Comparison of ENCODE assay signal across 1 cellular context in genomic region chr9:10613413-10613812, GRCh38.
TF ChIP-seq lines count a peak whose summit lies in the region.

No MANE protein-coding gene starts in this region.

TF ChIP-seq in GM23338, 12 proteins besides CTCF, POLR2A, EP300 and RAD21 (continued from another document):
- TF ChIP-seq, protein P1, sequence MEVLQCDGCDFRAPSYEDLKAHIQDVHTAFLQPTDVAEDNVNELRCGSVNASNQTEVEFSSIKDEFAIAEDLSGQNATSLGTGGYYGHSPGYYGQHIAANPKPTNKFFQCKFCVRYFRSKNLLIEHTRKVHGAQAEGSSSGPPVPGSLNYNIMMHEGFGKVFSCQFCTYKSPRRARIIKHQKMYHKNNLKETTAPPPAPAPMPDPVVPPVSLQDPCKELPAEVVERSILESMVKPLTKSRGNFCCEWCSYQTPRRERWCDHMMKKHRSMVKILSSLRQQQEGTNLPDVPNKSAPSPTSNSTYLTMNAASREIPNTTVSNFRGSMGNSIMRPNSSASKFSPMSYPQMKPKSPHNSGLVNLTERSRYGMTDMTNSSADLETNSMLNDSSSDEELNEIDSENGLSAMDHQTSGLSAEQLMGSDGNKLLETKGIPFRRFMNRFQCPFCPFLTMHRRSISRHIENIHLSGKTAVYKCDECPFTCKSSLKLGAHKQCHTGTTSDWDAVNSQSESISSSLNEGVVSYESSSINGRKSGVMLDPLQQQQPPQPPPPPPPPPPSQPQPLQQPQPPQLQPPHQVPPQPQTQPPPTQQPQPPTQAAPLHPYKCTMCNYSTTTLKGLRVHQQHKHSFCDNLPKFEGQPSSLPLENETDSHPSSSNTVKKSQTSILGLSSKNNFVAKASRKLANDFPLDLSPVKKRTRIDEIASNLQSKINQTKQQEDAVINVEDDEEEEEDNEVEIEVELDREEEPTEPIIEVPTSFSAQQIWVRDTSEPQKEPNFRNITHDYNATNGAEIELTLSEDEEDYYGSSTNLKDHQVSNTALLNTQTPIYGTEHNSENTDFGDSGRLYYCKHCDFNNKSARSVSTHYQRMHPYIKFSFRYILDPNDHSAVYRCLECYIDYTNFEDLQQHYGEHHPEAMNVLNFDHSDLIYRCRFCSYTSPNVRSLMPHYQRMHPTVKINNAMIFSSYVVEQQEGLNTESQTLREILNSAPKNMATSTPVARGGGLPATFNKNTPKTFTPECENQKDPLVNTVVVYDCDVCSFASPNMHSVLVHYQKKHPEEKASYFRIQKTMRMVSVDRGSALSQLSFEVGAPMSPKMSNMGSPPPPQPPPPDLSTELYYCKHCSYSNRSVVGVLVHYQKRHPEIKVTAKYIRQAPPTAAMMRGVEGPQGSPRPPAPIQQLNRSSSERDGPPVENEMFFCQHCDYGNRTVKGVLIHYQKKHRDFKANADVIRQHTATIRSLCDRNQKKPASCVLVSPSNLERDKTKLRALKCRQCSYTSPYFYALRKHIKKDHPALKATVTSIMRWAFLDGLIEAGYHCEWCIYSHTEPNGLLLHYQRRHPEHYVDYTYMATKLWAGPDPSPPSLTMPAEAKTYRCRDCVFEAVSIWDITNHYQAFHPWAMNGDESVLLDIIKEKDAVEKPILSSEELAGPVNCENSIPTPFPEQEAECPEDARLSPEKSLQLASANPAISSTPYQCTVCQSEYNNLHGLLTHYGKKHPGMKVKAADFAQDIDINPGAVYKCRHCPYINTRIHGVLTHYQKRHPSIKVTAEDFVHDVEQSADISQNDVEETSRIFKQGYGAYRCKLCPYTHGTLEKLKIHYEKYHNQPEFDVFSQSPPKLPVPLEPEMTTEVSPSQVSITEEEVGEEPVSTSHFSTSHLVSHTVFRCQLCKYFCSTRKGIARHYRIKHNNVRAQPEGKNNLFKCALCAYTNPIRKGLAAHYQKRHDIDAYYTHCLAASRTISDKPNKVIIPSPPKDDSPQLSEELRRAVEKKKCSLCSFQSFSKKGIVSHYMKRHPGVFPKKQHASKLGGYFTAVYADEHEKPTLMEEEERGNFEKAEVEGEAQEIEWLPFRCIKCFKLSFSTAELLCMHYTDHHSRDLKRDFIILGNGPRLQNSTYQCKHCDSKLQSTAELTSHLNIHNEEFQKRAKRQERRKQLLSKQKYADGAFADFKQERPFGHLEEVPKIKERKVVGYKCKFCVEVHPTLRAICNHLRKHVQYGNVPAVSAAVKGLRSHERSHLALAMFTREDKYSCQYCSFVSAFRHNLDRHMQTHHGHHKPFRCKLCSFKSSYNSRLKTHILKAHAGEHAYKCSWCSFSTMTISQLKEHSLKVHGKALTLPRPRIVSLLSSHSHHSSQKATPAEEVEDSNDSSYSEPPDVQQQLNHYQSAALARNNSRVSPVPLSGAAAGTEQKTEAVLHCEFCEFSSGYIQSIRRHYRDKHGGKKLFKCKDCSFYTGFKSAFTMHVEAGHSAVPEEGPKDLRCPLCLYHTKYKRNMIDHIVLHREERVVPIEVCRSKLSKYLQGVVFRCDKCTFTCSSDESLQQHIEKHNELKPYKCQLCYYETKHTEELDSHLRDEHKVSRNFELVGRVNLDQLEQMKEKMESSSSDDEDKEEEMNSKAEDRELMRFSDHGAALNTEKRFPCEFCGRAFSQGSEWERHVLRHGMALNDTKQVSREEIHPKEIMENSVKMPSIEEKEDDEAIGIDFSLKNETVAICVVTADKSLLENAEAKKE (CRISPR knock-in tag; IDR thresholded peaks at IDR 0.05) = no peak
- TF ChIP-seq NANOG (IDR thresholded peaks at IDR 0.05; ENCODE audit: borderline replicate concordance) = no peak
